ENCODE assay signal across 1 cellular context in the genomic region with DNA sequence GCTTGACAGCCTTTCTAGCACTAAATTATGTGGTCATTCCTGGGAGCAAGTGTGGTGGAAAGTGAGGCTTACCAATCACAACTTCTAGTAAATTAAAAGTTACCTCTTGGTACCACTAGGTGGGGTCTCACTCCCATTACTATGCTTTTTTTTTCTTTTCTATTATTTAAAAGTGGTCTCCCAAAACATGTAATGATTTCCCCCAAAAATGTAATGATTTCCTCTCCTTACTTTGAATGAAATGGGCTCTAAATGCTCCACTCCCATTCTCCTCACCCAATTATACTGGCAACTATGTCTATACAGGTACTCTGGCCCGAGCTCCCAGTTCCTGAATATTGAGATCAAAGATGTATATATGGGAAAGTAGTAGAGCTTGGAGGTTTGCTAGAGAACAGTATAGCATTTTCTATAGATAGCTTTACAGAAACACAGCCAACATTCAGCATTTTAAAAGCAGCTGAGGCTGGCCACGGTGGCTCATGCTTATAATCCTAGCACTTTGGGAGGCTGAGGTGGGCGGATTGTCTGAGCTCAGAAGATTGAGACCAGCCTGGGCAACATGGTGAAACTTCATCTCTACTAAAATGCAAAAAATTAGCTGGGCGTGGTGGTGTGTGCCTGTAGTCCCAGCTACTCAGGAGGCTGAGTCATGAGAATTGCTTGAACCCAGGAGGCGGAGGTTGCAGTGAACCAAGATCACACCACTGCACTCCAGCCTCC.
TF ChIP-seq lines count a peak whose summit lies in the region.

No MANE protein-coding gene starts in this region.

TF ChIP-seq in WTC11, 78 proteins besides CTCF, POLR2A, EP300 and RAD21 (continued from another document):
- TF ChIP-seq ZNF317 (CRISPR knock-in tag; IDR thresholded peaks at IDR 0.05; ENCODE audit: borderline replicate concordance, low read depth) (no peak), CREM (CRISPR knock-in tag; IDR thresholded peaks at IDR 0.05) (no peak), ZNF416 (CRISPR knock-in tag; IDR thresholded peaks at IDR 0.05) (no peak), PRRX2 (CRISPR knock-in tag; IDR thresholded peaks at IDR 0.05) (no peak)
- TF ChIP-seq, protein P1, sequence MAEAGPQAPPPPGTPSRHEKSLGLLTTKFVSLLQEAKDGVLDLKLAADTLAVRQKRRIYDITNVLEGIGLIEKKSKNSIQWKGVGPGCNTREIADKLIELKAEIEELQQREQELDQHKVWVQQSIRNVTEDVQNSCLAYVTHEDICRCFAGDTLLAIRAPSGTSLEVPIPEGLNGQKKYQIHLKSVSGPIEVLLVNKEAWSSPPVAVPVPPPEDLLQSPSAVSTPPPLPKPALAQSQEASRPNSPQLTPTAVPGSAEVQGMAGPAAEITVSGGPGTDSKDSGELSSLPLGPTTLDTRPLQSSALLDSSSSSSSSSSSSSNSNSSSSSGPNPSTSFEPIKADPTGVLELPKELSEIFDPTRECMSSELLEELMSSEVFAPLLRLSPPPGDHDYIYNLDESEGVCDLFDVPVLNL (CRISPR knock-in tag; IDR thresholded peaks at IDR 0.05; ENCODE audit: borderline replicate concordance, low read depth), result no peak
- TF ChIP-seq, protein P2, sequence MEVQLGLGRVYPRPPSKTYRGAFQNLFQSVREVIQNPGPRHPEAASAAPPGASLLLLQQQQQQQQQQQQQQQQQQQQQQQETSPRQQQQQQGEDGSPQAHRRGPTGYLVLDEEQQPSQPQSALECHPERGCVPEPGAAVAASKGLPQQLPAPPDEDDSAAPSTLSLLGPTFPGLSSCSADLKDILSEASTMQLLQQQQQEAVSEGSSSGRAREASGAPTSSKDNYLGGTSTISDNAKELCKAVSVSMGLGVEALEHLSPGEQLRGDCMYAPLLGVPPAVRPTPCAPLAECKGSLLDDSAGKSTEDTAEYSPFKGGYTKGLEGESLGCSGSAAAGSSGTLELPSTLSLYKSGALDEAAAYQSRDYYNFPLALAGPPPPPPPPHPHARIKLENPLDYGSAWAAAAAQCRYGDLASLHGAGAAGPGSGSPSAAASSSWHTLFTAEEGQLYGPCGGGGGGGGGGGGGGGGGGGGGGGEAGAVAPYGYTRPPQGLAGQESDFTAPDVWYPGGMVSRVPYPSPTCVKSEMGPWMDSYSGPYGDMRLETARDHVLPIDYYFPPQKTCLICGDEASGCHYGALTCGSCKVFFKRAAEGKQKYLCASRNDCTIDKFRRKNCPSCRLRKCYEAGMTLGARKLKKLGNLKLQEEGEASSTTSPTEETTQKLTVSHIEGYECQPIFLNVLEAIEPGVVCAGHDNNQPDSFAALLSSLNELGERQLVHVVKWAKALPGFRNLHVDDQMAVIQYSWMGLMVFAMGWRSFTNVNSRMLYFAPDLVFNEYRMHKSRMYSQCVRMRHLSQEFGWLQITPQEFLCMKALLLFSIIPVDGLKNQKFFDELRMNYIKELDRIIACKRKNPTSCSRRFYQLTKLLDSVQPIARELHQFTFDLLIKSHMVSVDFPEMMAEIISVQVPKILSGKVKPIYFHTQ (CRISPR knock-in tag; IDR thresholded peaks at IDR 0.05), result no peak
- TF ChIP-seq, protein P3, sequence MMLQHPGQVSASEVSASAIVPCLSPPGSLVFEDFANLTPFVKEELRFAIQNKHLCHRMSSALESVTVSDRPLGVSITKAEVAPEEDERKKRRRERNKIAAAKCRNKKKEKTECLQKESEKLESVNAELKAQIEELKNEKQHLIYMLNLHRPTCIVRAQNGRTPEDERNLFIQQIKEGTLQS (CRISPR knock-in tag; conservative IDR thresholded peaks at IDR 0.05), result no peak
- TF ChIP-seq, protein P4, sequence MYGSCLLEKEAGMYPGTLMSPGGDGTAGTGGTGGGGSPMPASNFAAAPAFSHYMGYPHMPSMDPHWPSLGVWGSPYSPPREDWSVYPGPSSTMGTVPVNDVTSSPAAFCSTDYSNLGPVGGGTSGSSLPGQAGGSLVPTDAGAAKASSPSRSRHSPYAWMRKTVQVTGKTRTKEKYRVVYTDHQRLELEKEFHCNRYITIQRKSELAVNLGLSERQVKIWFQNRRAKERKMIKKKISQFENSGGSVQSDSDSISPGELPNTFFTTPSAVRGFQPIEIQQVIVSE (CRISPR knock-in tag; IDR thresholded peaks at IDR 0.05; ENCODE audit: borderline replicate concordance), result no peak
